ENCODE assay signal across 1 cellular context in the genomic region with DNA sequence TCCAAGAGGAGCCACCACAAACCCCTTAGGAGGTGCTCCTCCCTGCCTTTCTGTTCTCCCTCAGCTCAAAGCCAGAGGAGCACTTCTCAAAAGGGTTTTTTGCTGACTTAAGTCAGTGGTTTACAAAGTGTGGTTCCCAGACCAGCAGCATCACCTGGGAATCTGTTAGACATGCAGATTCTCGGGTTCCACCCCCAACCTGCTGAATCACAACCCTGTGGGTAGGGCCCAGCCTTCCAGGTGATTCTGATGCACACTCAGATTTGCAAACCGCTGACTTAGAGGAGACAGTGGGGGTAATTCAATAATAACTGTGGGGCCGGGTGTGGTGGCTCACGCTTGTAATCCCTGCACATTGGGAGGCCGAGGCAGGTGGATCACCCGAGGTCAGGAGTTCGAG.
TF ChIP-seq lines count a peak whose summit lies in the region.

No MANE protein-coding gene starts in this region.

TF ChIP-seq in IMR-90, 13 proteins besides CTCF, POLR2A, EP300 and RAD21:
- TF ChIP-seq MAZ (IDR thresholded peaks at IDR 0.05; ENCODE audit: borderline replicate concordance, low read depth, low read length) (no peak), MXI1 (IDR thresholded peaks at IDR 0.05; ENCODE audit: borderline replicate concordance, low read depth, low read length) (no peak), SMC3 (IDR thresholded peaks at IDR 0.05; ENCODE audit: low read depth, low read length) (no peak), FOS (IDR thresholded peaks at IDR 0.05; ENCODE audit: low read depth, low read length) (no peak), NFE2L2 (IDR thresholded peaks at IDR 0.05; ENCODE audit: low read depth, low read length) (no peak), RFX5 (IDR thresholded peaks at IDR 0.05; ENCODE audit: low read depth, low read length) (no peak), RCOR1 (IDR thresholded peaks at IDR 0.05; ENCODE audit: insufficient replicate concordance, low read length) (no peak)
- TF ChIP-seq, protein P1, sequence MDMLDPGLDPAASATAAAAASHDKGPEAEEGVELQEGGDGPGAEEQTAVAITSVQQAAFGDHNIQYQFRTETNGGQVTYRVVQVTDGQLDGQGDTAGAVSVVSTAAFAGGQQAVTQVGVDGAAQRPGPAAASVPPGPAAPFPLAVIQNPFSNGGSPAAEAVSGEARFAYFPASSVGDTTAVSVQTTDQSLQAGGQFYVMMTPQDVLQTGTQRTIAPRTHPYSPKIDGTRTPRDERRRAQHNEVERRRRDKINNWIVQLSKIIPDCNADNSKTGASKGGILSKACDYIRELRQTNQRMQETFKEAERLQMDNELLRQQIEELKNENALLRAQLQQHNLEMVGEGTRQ (IDR thresholded peaks at IDR 0.05; ENCODE audit: low read depth, low read length), result no peak
